ENCODE assay signal across 13 cellular contexts in the genomic region with DNA sequence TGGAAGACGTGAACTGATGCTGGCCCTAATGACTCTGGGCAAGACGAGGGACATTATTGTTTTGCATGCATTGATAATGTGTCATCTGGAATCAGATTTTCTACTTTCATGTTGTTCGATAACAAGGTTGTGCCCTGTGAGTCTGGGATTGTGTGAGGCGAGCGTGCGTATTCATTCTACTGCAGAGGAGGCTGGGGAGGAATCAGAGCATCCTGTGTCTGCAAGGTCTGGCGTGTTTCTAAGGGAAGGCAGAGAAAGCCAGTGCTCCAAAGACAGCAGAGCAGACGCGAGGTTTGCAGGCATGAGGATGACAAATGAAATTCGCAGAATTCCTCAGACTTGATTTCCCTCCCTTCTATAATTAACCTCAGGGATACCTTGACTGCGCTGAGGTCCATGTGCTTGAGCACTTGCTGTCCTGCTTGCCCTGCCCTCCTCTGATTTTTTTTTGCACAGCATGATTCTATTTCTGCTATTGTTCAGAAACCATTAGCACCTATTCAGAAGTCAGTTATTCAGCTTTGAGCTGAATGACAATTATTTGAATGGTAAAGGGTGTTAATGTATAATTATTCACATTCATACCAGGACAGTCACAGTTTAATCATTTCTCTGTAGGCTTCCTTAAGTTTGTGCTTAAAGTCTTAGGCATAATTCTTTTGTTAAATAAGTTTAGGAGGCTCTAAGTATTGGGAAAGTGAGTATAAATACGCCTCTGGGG.
DNase-seq lines count a peak whose midpoint lies in the region; TF ChIP-seq lines count a peak whose summit lies in the region.
"Had no signal": no experiment of that assay in that cellular context is flagged by ENCODE, and none has a peak within 500 bp of the region (broad histone marks: within the 10 kb centered on the region; RNA-seq: fewer than 3 reads in every experiment).

No MANE protein-coding gene starts in this region.

- 78 to 81% methylated on average over 6 to 12 of the region's 12 CpGs for WGBS in endodermal cell (ENCODE audit: insufficient coverage in 1 of 2, insufficient read length in 1 of 2), 2 experiments
- 94 to 97% (median 94%) methylated on average over 12 of the region's 12 CpGs for WGBS in spleen, 5 donors

- no peak overlapping the region for H3K9ac ChIP-seq in endodermal cell (ENCODE audit: extremely low read depth, low read length, poor library complexity, severe bottlenecking)

- H3K27me3 ChIP-seq in H7 (ENCODE audit: control insufficient read depth, insufficient read depth, low read length) (peaks cover 11% of the 10 kb centered on the region; the same call in 1 of the 2 replicates), endodermal cell (ENCODE audit: control insufficient read depth, insufficient read depth, low read length, poor library complexity, severe bottlenecking) (no peaks in the 10 kb centered on the region), spleen (replicated peaks in 1 of 7) (no peaks in the 10 kb centered on the region), brain microvascular endothelial cell (replicated peaks) (no peaks in the 10 kb centered on the region)

- no peak for TF ChIP-seq CTCF in endodermal cell (conservative IDR thresholded peaks at IDR 0.05)
- no peak for TF ChIP-seq CTCF in spleen (IDR thresholded peaks at IDR 0.05 in 8 of 11, conservative IDR thresholded peaks at IDR 0.05 in 3 of 11)
- no peak for TF ChIP-seq CTCF in brain microvascular endothelial cell (IDR thresholded peaks at IDR 0.05; ENCODE audit: low read depth, low read length, missing control alignments)

- no peak overlapping the region for H3K27ac Mint-ChIP-seq in endodermal cell
- H3K27ac Mint-ChIP-seq: CD8-positive, alpha-beta T cell had no signal

- peaks cover 9% of the 10 kb centered on the region for H3K9me3 ChIP-seq in endodermal cell (ENCODE audit: control insufficient read depth, low read length)
- H3K9me3 ChIP-seq in spleen: peaks cover 0 to 39% (median 20%) of the 10 kb centered on the region in 8 donors

- peaks cover 27% of the 10 kb centered on the region for H3K9me3 Mint-ChIP-seq in endodermal cell

- in situ Hi-C loops in brain microvascular endothelial cell (cut with HindIII; ENCODE audit: low pct_ligation_motif_present, low sequenced_read_pairs): no loop called here

- intact Hi-C loops in spleen (cut with DNase I; ENCODE audit: low total_unique reads): no loop called here

- peaks cover 12% of the 10 kb centered on the region for H3K4me1 Mint-ChIP-seq in endodermal cell
- H3K4me1 Mint-ChIP-seq: CD14-positive monocyte had no signal

- H3K36me3 ChIP-seq in H7 (replicated peaks; ENCODE audit: control insufficient read depth, insufficient read depth, low read length) (no peaks in the 10 kb centered on the region), endodermal cell (ENCODE audit: control insufficient read depth, insufficient read depth, low read length) (no peaks in the 10 kb centered on the region), spleen (peaks cover 0 to 8% (median 0%) of the 10 kb centered on the region in 6 donors), brain microvascular endothelial cell (replicated peaks) (no peaks in the 10 kb centered on the region)

- peak; percentile 44 for DNase-seq in H7
- DNase-seq in endodermal cell: peak; percentile 54
- DNase-seq in kidney tubule cell (ENCODE audit: low spot score): peak; percentile 71
- DNase-seq in spleen: peak; percentile 25
- no peak for DNase-seq in brain microvascular endothelial cell
- no peak for DNase-seq in activated CD8-positive, alpha-beta memory T cell treated with anti-CD3 and anti-CD28 coated beads for 24 hours
- no peak for DNase-seq in iPS-NIHi7 (ENCODE audit: extremely low spot score)
- DNase-seq: CD8-positive, alpha-beta T cell; COR-L47; DND-41; GDM1; IMR-90 had no signal

- H3K27me3 Mint-ChIP-seq in endodermal cell (ENCODE audit: insufficient read depth): peaks cover 14% of the 10 kb centered on the region

- no peak overlapping the region for H3K4me3 Mint-ChIP-seq in endodermal cell
- H3K4me3 Mint-ChIP-seq: CD14-positive monocyte; CD8-positive, alpha-beta T cell had no signal

- H3K4me1 ChIP-seq in endodermal cell (ENCODE audit: control insufficient read depth, insufficient read depth, low read length) (no peaks in the 10 kb centered on the region), spleen (no peaks in the 10 kb centered on the region)

- TF ChIP-seq POLR2A in spleen (IDR thresholded peaks at IDR 0.05): no peak

- no peak overlapping the region for H3K27ac ChIP-seq in endodermal cell (ENCODE audit: low read depth, low read length)
- no peak overlapping the region for H3K27ac ChIP-seq in spleen
- no peak overlapping the region for H3K27ac ChIP-seq in brain microvascular endothelial cell

- no peak overlapping the region for H3K4me3 ChIP-seq in H7 (ENCODE audit: insufficient read depth, low read depth, low read length)
- H3K4me3 ChIP-seq in endodermal cell (ENCODE audit: low read length): no peak overlapping the region
- H3K4me3 ChIP-seq in spleen: no peak overlapping the region
- H3K4me3 ChIP-seq in brain microvascular endothelial cell (ENCODE audit: low read depth, low read length): no peak overlapping the region

- peaks cover 23% of the 10 kb centered on the region for H3K36me3 Mint-ChIP-seq in endodermal cell (ENCODE audit: low read depth)

Comparison
In these comparisons a context has a peak if more than half of its experiments do, and no peak if none do; other contexts are left out.
1. DNase-seq: peak in H7 (single experiment), endodermal cell (single experiment), kidney tubule cell (single experiment) and spleen (single experiment); none in brain microvascular endothelial cell (single experiment), activated CD8-positive, alpha-beta memory T cell treated with anti-CD3 and anti-CD28 coated beads for 24 hours (single experiment) and iPS-NIHi7 (single experiment).